ENCODE assay signal across 10 cellular contexts in the genomic region with DNA sequence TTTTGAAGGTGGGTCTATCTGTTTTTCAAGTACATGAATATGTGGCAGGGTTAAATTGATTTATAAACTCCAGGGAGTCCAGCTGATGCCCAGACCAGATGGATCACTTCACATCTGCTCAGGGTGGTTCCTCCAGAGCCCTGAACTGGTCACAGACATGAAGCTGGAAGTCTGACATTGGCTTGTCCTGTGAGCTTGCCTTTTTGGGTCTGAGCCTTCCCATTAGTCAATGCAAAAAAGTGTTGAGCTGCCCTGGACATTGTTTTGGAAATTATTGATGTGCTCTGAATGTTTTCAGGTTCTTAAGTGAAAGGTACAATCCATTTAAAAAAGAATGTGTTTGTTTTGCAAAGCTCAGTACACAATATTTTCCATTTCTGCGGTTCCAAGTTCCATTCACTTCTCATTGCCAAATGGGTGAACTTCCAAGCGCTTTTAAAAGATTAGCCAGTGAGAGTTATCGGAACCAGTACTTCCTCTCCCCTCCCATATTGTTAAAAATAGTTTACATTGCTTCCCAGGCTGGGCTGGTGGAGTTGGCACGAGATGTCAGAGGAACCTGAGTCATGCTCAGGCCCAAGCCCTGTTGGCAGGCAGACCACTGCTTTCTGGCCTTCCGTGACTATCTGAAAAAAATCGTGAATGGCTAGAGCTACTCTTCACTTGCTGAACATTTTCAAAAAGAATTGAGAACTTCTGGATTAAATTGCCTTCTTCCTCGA. TPM values are rescaled to one million over a fixed set of nuclear protein-coding genes. Genes with fewer than 3 reads are reported as not detected.
DNase-seq lines count a peak whose midpoint lies in the region; ATAC-seq and TF ChIP-seq lines count a peak whose summit lies in the region.
"Had no signal": no experiment of that assay in that cellular context is flagged by ENCODE, and none has a peak within 500 bp of the region (broad histone marks: within the 10 kb centered on the region; RNA-seq: fewer than 3 reads in every experiment).

No MANE protein-coding gene starts in this region.

- H3K4me3 ChIP-seq in GM23248 (no peak overlapping the region), cardiac muscle cell (no peak overlapping the region), skeletal muscle cell (ENCODE audit: low read depth, low read length) (no peak overlapping the region)

- TF ChIP-seq CTCF in cardiac muscle cell (IDR thresholded peaks at IDR 0.05; ENCODE audit: low read depth, low read length): no peak

- 1 to 2% methylated on average over 7 of the region's 7 CpGs for WGBS in GM23248 (ENCODE audit: low coverage in 1 of 2, low lambda C conversion rate in 2 of 2, missing lambda C conversion rate in 2 of 2), 2 experiments

- H3F3A ChIP-seq in GM23248 (ENCODE audit: insufficient read depth): peaks cover 84% of the 10 kb centered on the region

- peak overlapping the region; percentile 61 for H3K4me2 ChIP-seq in GM23248 (ENCODE audit: unreplicated experiment)

- H3K27me3 ChIP-seq in GM23248 (replicated peaks; ENCODE audit: insufficient read depth): no peaks in the 10 kb centered on the region
- no peaks in the 10 kb centered on the region for H3K27me3 ChIP-seq in cardiac muscle cell

- H3K9ac ChIP-seq in GM23248: peak overlapping the region; percentile 71

- peaks cover 78% of the 10 kb centered on the region for H3K36me3 ChIP-seq in GM23248 (ENCODE audit: low read depth)
- peaks cover 49% of the 10 kb centered on the region for H3K36me3 ChIP-seq in cardiac muscle cell

- DNase-seq in GM23248 (peak; percentile 98), amniotic epithelial cell (ENCODE audit: low read depth) (peak; percentile 87), cardiac muscle cell (ENCODE audit: low read depth in 1 of 2, low spot score in 1 of 2) (peak in 1 of 2 donors; percentile 98), skeletal muscle cell (ENCODE audit: low read depth) (peak; percentile 63), DMS153 (lab: John Stamatoyannopoulos, UW) (no peak)
- no peak for DNase-seq in stimulated activated CD4-positive, alpha-beta T cell treated with anti-CD3 and anti-CD28 coated beads, Interleukin-4, amount 100 ng/mL, for 4 hours
- no peak for DNase-seq in effector CD8-positive, alpha-beta T cell (lab: John Stamatoyannopoulos, UW)
- DNase-seq: activated CD4-positive, alpha-beta T cell treated with anti-CD3 and anti-CD28 coated beads for 4 hours; NCI-H1105 treated with DMSO at 0.1 percent for 48 hours had no signal

- H3K9me2 ChIP-seq in GM23248 (ENCODE audit: insufficient read depth): no peaks in the 10 kb centered on the region

- H3K79me2 ChIP-seq in GM23248 (ENCODE audit: insufficient read depth): peaks cover 56% of the 10 kb centered on the region

- in situ Hi-C loops in GM23248 (cut with MboI): no loop called here

- H4K20me1 ChIP-seq in GM23248 (ENCODE audit: insufficient read depth): no peaks in the 10 kb centered on the region

- ATAC-seq in GM19463 (IDR thresholded peaks at IDR 0.05; ENCODE audit: unreplicated experiment): no peak

- H3K9me3 ChIP-seq in GM23248 (ENCODE audit: low read depth): no peaks in the 10 kb centered on the region
- no peaks in the 10 kb centered on the region for H3K9me3 ChIP-seq in cardiac muscle cell (ENCODE audit: low read depth)

- H3K27ac ChIP-seq in GM23248: peak overlapping the region; percentile 94
- H3K27ac ChIP-seq in cardiac muscle cell: peak overlapping the region; percentile 78

- H2AFZ ChIP-seq in GM23248: no peak overlapping the region

- H3K4me1 ChIP-seq in GM23248 (ENCODE audit: insufficient read depth) (peaks cover 52% of the 10 kb centered on the region), cardiac muscle cell (ENCODE audit: low read depth) (no peaks in the 10 kb centered on the region)

RNA-seq across cellular contexts. Expression of gene PDGFRA, which starts 52.1 kb away (rescaled TPM):
- 225 and 275 TPM in 2 replicates for total RNA-seq in GM23248 (2014; rRNA removed; shearing (Covaris generic))
- polyA plus RNA-seq in GM23248 (2016; fragmentation: Nextera tagmentation; extraction: Ambion mirVana) (107 and 109 TPM in 2 replicates), cardiac muscle cell (32.1 and 39.4 TPM in 2 replicates)
- total RNA-seq in cardiac muscle cell: 51.3 and 60.9 TPM in 2 replicates

Comparison
In these comparisons a context has a peak if more than half of its experiments do, and no peak if none do; other contexts are left out.
1. DNase-seq: peak in GM23248 (single experiment), amniotic epithelial cell (single experiment) and skeletal muscle cell (single experiment); none in stimulated activated CD4-positive, alpha-beta T cell treated with anti-CD3 and anti-CD28 coated beads, Interleukin-4, amount 100 ng/mL, for 4 hours (0 of 2), effector CD8-positive, alpha-beta T cell (single experiment) and DMS153 (single experiment).